15 cellular contexts compared by ENCODE assay signal in the genomic region with DNA sequence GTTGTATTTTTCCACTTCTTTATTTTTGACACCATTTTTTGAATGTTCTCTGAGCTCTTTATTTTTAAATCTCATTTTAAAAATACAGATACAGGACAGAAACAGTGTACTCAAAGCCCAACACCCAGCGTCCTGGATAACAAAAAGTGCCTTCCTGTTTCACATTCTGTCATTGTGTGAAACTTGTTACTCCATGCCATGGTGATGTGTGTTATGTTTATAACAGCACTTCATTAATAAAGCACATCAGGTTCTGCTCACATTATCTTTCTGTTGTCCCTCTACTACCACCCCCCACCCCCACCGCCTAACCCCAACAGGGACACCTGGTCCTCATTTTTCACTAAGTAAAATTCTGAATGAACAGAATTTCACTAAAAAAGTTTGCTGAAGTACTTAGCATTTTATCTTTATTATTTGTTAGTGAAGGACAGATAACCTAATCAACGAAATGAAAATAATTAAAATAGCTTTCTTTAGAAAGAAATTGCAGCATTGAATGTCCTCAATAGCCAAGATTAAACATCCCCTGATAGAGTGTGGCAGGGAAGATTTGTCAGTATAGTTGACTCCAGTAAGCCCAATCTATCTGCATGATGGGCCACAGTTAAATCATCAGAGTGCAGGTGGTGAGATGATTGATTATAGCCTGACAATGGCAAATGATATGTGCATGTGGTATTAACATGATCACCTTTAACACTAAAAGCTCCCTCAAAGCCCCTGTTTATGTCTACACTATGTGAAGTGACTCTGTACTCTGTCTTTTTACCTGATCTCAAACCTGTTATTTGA.
"Had no signal": no experiment of that assay in that cellular context is flagged by ENCODE, and none has a peak within 500 bp of the region (broad histone marks: within the 10 kb centered on the region; RNA-seq: fewer than 3 reads in every experiment).

No MANE protein-coding gene starts in this region.

- ATAC-seq: left colon; mucosa of descending colon; naive thymus-derived CD8-positive, alpha-beta T cell; stimulated activated naive B cell treated with anti-CD40 and anti-IgM and Interleukin-4, amounts not matched to agents 10 μg/mL and 1 μg/mL and 100 μg/mL, for 72 hours had no signal

- DNase-seq: activated CD4-positive, alpha-beta memory T cell treated with anti-CD3 and anti-CD28 coated beads for 36 hours; activated CD4-positive, alpha-beta T cell treated with anti-CD3 and anti-CD28 coated beads for 1 hour; activated gamma-delta T cell; activated naive CD8-positive, alpha-beta T cell treated with anti-CD3 and anti-CD28 coated beads for 36 hours; activated T-cell treated with anti-CD3 and anti-CD28 coated beads, Interleukin-2, amount 50 U/mL, for 48 hours; brain microvascular endothelial cell; cerebellar nuclear complex; foreskin fibroblast; left colon; mucosa of descending colon; naive thymus-derived CD8-positive, alpha-beta T cell; sigmoid colon; stimulated activated CD4-positive, alpha-beta T cell treated with anti-CD3 and anti-CD28 coated beads, Interleukin-2, amount 100 ng/mL, for 24 hours; stimulated activated naive B cell treated with anti-CD40 and anti-IgM and Interleukin-4, amounts not matched to agents 10 μg/mL and 1 μg/mL and 100 μg/mL, for 72 hours; transverse colon had no signal
